13 cellular contexts compared by ENCODE assay signal in the genomic region with DNA sequence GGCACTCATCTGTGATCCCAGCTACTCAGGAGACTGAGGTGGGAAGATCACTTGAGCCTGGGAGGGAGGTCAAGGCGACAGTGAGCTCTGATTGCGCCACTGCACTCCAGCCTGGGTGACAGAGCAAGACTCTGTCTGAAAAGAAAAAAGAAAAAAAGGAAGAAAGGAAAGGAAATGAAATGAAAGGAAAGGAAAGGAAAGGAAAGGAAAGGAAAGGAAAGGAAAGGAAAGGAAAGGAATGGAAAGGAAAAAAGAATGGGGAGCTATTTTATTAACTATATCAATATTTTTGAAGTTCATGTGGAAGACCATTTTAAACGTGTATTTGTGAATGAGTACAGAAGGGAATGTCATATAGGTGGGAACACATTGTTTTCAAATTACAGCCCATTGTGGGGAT.
"Had no signal": no experiment of that assay in that cellular context is flagged by ENCODE, and none has a peak within 500 bp of the region (broad histone marks: within the 10 kb centered on the region; RNA-seq: fewer than 3 reads in every experiment).

No MANE protein-coding gene starts in this region.

- H3K4me3 Mint-ChIP-seq: activated naive CD8-positive, alpha-beta T cell; neural crest cell; stimulated activated effector memory CD8-positive, alpha-beta T cell treated with anti-CD3 and anti-CD28 coated beads, Interleukin-12 subunit alpha, Interleukin-12 subunit beta, amount 100 ng/mL, for 72 hours had no signal

- H3K4me1 Mint-ChIP-seq: neural crest cell had no signal

- H3K9me3 ChIP-seq: suprapubic skin, upper lobe of right lung had no signal

- DNase-seq: aorta, foreskin melanocyte, heart left ventricle, left ventricle myocardium inferior, mesenchymal stem cell, T-helper 2 cell, upper lobe of right lung had no signal

- H3K27me3 ChIP-seq: heart left ventricle, suprapubic skin, upper lobe of right lung had no signal

- H3K36me3 Mint-ChIP-seq: stimulated activated effector memory CD8-positive, alpha-beta T cell treated with anti-CD3 and anti-CD28 coated beads, Interleukin-12 subunit alpha, Interleukin-12 subunit beta, amount 100 ng/mL, for 72 hours had no signal

- H3K4me3 ChIP-seq: heart left ventricle, left ventricle myocardium inferior, smooth muscle cell, suprapubic skin, upper lobe of right lung had no signal

- H3K27ac Mint-ChIP-seq: activated naive CD8-positive, alpha-beta T cell; activated T-helper 2 cell treated with anti-CD3 and anti-CD28 coated beads, Interferon-gamma antibody, Interleukin-2, Interleukin-4, amounts not matched to agents 10 μg/mL and 5 μg/mL and 100 μg/mL, durations not matched to agents 14 hours and 24 hours and 36 hours; stimulated activated effector memory CD8-positive, alpha-beta T cell treated with anti-CD3 and anti-CD28 coated beads, Interleukin-12 subunit alpha, Interleukin-12 subunit beta, amount 100 ng/mL, for 72 hours had no signal

- H3K27ac ChIP-seq: suprapubic skin had no signal

- H3K27me3 Mint-ChIP-seq: activated naive CD8-positive, alpha-beta T cell had no signal

- ATAC-seq: heart left ventricle had no signal

- H3K36me3 ChIP-seq: heart left ventricle, left ventricle myocardium inferior, suprapubic skin, upper lobe of right lung had no signal
